9 cellular contexts compared by ENCODE assay signal in genomic region chr2:44778221-44778654, GRCh38.
DNase-seq lines count a peak whose midpoint lies in the region; ATAC-seq and TF ChIP-seq lines count a peak whose summit lies in the region.
"Had no signal": no experiment of that assay in that cellular context is flagged by ENCODE, and none has a peak within 500 bp of the region (broad histone marks: within the 10 kb centered on the region; RNA-seq: fewer than 3 reads in every experiment).

No MANE protein-coding gene starts in this region.

- H3K27ac ChIP-seq in iPS-20b (ENCODE audit: low read length): peak overlapping the region; percentile 4
- H3K27ac ChIP-seq in adrenal gland: no peak overlapping the region
- no peak overlapping the region for H3K27ac ChIP-seq in mesenchymal stem cell (ENCODE audit: low read length, poor library complexity, severe bottlenecking)
- H3K27ac ChIP-seq: lower lobe of right lung had no signal

- H3K9ac ChIP-seq in iPS-20b (ENCODE audit: low read depth, low read length) (peak overlapping the region; percentile 53; the same call in 1 of the 2 replicates), mesenchymal stem cell (ENCODE audit: low read length) (no peak overlapping the region)

- H3K4me3 ChIP-seq in H7 (ENCODE audit: insufficient read depth, low read depth, low read length) (peak overlapping the region; percentile 39), iPS-20b (ENCODE audit: low read length) (peak overlapping the region; percentile 51), adrenal gland (no peak overlapping the region), mesenchymal stem cell (ENCODE audit: insufficient read depth in 1 of 2, low read depth in 1 of 2, low read length in 2 of 2) (no peak overlapping the region)
- H3K4me3 ChIP-seq: lower lobe of right lung had no signal

- peak overlapping the region in 2 of 3 donors; percentile 56 to 84 for H3K27ac Mint-ChIP-seq in IgD-negative memory B cell
- no peak overlapping the region for H3K27ac Mint-ChIP-seq in activated CD4-positive, alpha-beta T cell treated with anti-CD3 and anti-CD28 coated beads, Interleukin-2, amount 10 ng/mL, durations not matched to agents 7 days and 5 days

- ATAC-seq in GM18511 (IDR thresholded peaks at IDR 0.05; ENCODE audit: unreplicated experiment): peak; percentile 54

- TF ChIP-seq CTCF in adrenal gland (IDR thresholded peaks at IDR 0.05): no peak

- H2BK12ac ChIP-seq in mesenchymal stem cell (ENCODE audit: low read length in 2 of 2): no peak overlapping the region

- H2AFZ ChIP-seq in mesenchymal stem cell (ENCODE audit: low read depth, low read length): no peak overlapping the region

- peaks cover 16 to 19% (median 16%) of the 10 kb centered on the region in 3 donors for H3K4me1 Mint-ChIP-seq in IgD-negative memory B cell
- H3K4me1 Mint-ChIP-seq in activated CD4-positive, alpha-beta T cell treated with anti-CD3 and anti-CD28 coated beads, Interleukin-2, amount 10 ng/mL, durations not matched to agents 7 days and 5 days: no peaks in the 10 kb centered on the region

- no peak overlapping the region for H3K4me2 ChIP-seq in mesenchymal stem cell (ENCODE audit: low read length, poor library complexity, severe bottlenecking)

- H3K4ac ChIP-seq in mesenchymal stem cell (ENCODE audit: low read depth in 1 of 2, low read length in 2 of 2): no peak overlapping the region

- no peaks in the 10 kb centered on the region for H3K79me1 ChIP-seq in mesenchymal stem cell (replicated peaks; ENCODE audit: low read length, poor library complexity, severe bottlenecking)

- H3K4me3 Mint-ChIP-seq in IgD-negative memory B cell: peak overlapping the region; percentile 66 to 92 (median 84)
- no peak overlapping the region for H3K4me3 Mint-ChIP-seq in activated CD4-positive, alpha-beta T cell treated with anti-CD3 and anti-CD28 coated beads, Interleukin-2, amount 10 ng/mL, durations not matched to agents 7 days and 5 days

- H2BK15ac ChIP-seq in mesenchymal stem cell (ENCODE audit: low read depth, poor library complexity, severe bottlenecking): no peak overlapping the region

- CTCF ChIA-PET in activated CD4-positive, alpha-beta T cell treated with anti-CD3 and anti-CD28 coated beads, Interleukin-2, amount 10 ng/mL, durations not matched to agents 7 days and 5 days (lab: Charles Lee): interaction anchor here (0.9 kb wide), 1 partner anchor 10 kb away, joined by 3 read pairs; no protein-coding TSS in a partner anchor

- no peak overlapping the region for H3K14ac ChIP-seq in mesenchymal stem cell (ENCODE audit: low read length in 2 of 2)

- TF ChIP-seq POLR2A in adrenal gland (IDR thresholded peaks at IDR 0.05): no peak

- H2BK120ac ChIP-seq in mesenchymal stem cell (ENCODE audit: low read depth, low read length): no peak overlapping the region

- H3K4me1 ChIP-seq in iPS-20b (ENCODE audit: insufficient read depth, low read length) (peaks cover 59% of the 10 kb centered on the region), adrenal gland (replicated peaks in 1 of 2) (no peaks in the 10 kb centered on the region), mesenchymal stem cell (ENCODE audit: control insufficient read depth, insufficient read depth, low read depth, low read length) (peaks cover 5% of the 10 kb centered on the region)
- H3K4me1 ChIP-seq: lower lobe of right lung had no signal

- no peak overlapping the region for H4K91ac ChIP-seq in mesenchymal stem cell (ENCODE audit: low read length)

- no peak overlapping the region for H2BK5ac ChIP-seq in mesenchymal stem cell (ENCODE audit: low read depth, low read length, poor library complexity, severe bottlenecking)

- no peaks in the 10 kb centered on the region for H3K27me3 Mint-ChIP-seq in IgD-negative memory B cell
- no peaks in the 10 kb centered on the region for H3K27me3 Mint-ChIP-seq in activated CD4-positive, alpha-beta T cell treated with anti-CD3 and anti-CD28 coated beads, Interleukin-2, amount 10 ng/mL, durations not matched to agents 7 days and 5 days

- POLR2A ChIA-PET in activated CD4-positive, alpha-beta T cell treated with anti-CD3 and anti-CD28 coated beads, Interleukin-2, amount 10 ng/mL, durations not matched to agents 7 days and 5 days (lab: Charles Lee): no interaction called here

- H3K9me3 ChIP-seq in iPS-20b (ENCODE audit: insufficient read depth, low read depth, low read length) (no peaks in the 10 kb centered on the region; the same call in 1 of the 2 replicates), adrenal gland (replicated peaks in 1 of 3) (no peaks in the 10 kb centered on the region), mesenchymal stem cell (ENCODE audit: control insufficient read depth, low read length) (peaks cover 15% of the 10 kb centered on the region)

- H3K27me3 ChIP-seq in H7 (ENCODE audit: control insufficient read depth, insufficient read depth, low read length) (peaks cover 5% of the 10 kb centered on the region), iPS-20b (ENCODE audit: insufficient read depth, low read length) (peaks cover 72% of the 10 kb centered on the region), adrenal gland (no peaks in the 10 kb centered on the region), mesenchymal stem cell (ENCODE audit: control insufficient read depth in 1 of 2, insufficient read depth in 1 of 2, low read length in 2 of 2) (peaks cover 30 to 56% of the 10 kb centered on the region in 2 experiments)

- H4K8ac ChIP-seq in mesenchymal stem cell (ENCODE audit: low read length): no peak overlapping the region

- intact Hi-C loops in adrenal gland (cut with DNase I): no loop called here

- H3K18ac ChIP-seq in mesenchymal stem cell (ENCODE audit: low read depth in 1 of 2, low read length in 2 of 2): no peak overlapping the region

- H3K36me3 Mint-ChIP-seq in IgD-negative memory B cell: peaks cover 2% of the 10 kb centered on the region
- no peaks in the 10 kb centered on the region for H3K36me3 Mint-ChIP-seq in activated CD4-positive, alpha-beta T cell treated with anti-CD3 and anti-CD28 coated beads, Interleukin-2, amount 10 ng/mL, durations not matched to agents 7 days and 5 days (ENCODE audit: low read depth)

- DNase-seq in H7 (peak; percentile 81), adrenal gland (no peak), mesenchymal stem cell (no peak)
- no peak for DNase-seq in activated CD4-positive, alpha-beta T cell treated with anti-CD3 and anti-CD28 coated beads, Interleukin-2, amount 10 ng/mL, durations not matched to agents 7 days and 5 days
- DNase-seq in activated effector memory CD4-positive, alpha-beta T cell treated with Interleukin-2 at 50 U/mL for 16 hours: no peak
- DNase-seq: lower lobe of right lung had no signal

- WGBS in adrenal gland, 4 donors: 28 to 39% (median 37%) methylated on average over 12 to 13 of the region's 13 CpGs
- 12% methylated on average over 13 of the region's 13 CpGs for whole genome bisulfite sequencing in mesenchymal stem cell

- H3K36me3 ChIP-seq in H7 (replicated peaks; ENCODE audit: control insufficient read depth, insufficient read depth, low read length): no peaks in the 10 kb centered on the region
- H3K36me3 ChIP-seq in iPS-20b (ENCODE audit: insufficient read depth, low read depth, low read length): no peaks in the 10 kb centered on the region
- H3K36me3 ChIP-seq in adrenal gland (replicated peaks in 1 of 2): no peaks in the 10 kb centered on the region
- H3K36me3 ChIP-seq in mesenchymal stem cell (ENCODE audit: control insufficient read depth in 1 of 2, insufficient read depth in 2 of 2, low read depth in 1 of 2, low read length in 2 of 2): no peaks in the 10 kb centered on the region
- H3K36me3 ChIP-seq: lower lobe of right lung had no signal

- no peaks in the 10 kb centered on the region for H3K9me3 Mint-ChIP-seq in IgD-negative memory B cell
- peaks cover 2% of the 10 kb centered on the region for H3K9me3 Mint-ChIP-seq in activated CD4-positive, alpha-beta T cell treated with anti-CD3 and anti-CD28 coated beads, Interleukin-2, amount 10 ng/mL, durations not matched to agents 7 days and 5 days

- no peak overlapping the region for H3K23ac ChIP-seq in mesenchymal stem cell (ENCODE audit: low read length in 2 of 2)

- no peak overlapping the region for H2AK5ac ChIP-seq in mesenchymal stem cell (ENCODE audit: low read length, severe bottlenecking)

Comparison
In these comparisons a context has a peak if more than half of its experiments do, and no peak if none do; other contexts are left out.
1. H3K4me3 ChIP-seq: peak in H7 (single experiment) and iPS-20b (single experiment); none in adrenal gland (0 of 4) and mesenchymal stem cell (0 of 2).